8 cellular contexts compared by ENCODE assay signal in the genomic region with DNA sequence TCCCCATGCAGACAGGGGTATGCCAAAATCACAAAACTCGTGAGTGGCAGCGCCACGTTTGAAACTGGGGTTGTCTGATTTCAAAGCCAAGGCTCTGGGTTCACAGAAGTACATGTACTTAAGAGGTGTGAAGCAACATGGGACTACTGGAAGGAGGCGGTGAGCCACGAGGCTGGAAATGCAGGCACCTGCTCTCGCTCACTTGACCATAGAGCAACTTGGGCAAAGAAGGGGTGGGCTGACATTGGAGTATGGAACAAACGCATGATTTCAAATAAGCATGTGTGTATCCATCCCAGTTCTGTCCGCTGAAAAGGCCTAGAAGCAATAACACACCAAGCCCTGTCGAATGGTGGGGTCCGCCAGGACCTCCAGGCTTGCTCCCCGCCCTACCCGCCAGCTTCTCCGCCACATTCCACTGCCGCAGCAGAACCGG. TPM values are rescaled to one million over a fixed set of nuclear protein-coding genes. Genes with fewer than 3 reads are reported as not detected.
DNase-seq lines count a peak whose midpoint lies in the region; ATAC-seq and TF ChIP-seq lines count a peak whose summit lies in the region.

No MANE protein-coding gene starts in this region.

- TF ChIP-seq CTCF in GM12864 (IDR thresholded peaks at IDR 0.05; ENCODE audit: low read depth, low read length, missing control alignments) (no peak), heart right ventricle (IDR thresholded peaks at IDR 0.05) (no peak)

- H3K4me3 ChIP-seq in GM12864 (ENCODE audit: low read depth, low read length): peak overlapping the region; percentile 83
- peak overlapping the region; percentile 76 to 99 (median 94) for H3K4me3 ChIP-seq in heart right ventricle

- peak overlapping the region; percentile 91 for H3K4me3 Mint-ChIP-seq in activated T-helper 17 cell treated with anti-CD3 and anti-CD28 coated beads, Interleukin-2, amount 50 U/mL, for 72 hours

- no peaks in the 10 kb centered on the region for H3K27me3 Mint-ChIP-seq in activated T-helper 17 cell treated with anti-CD3 and anti-CD28 coated beads, Interleukin-2, amount 50 U/mL, for 72 hours

- WGBS in heart right ventricle, 2 donors: 1% methylated on average over 15 of the region's 15 CpGs

- H3K4me1 ChIP-seq in heart right ventricle: peaks cover 3 to 50% (median 34%) of the 10 kb centered on the region in 9 donors

- peak overlapping the region in 9 of 10 donors; percentile 97 to 100 (median 98) for H3K27ac ChIP-seq in heart right ventricle

- ATAC-seq in GM21526 (IDR thresholded peaks at IDR 0.05; ENCODE audit: low FRiP score, unreplicated experiment) (peak; percentile 14), heart right ventricle (peak; percentile 4 to 48 (median 24))
- peak; percentile 0 for ATAC-seq in activated T-helper 17 cell treated with anti-CD3 and anti-CD28 coated beads, Interleukin-2, amount 50 U/mL, for 72 hours (replicated peaks)

- no peaks in the 10 kb centered on the region for H3K9me3 Mint-ChIP-seq in activated T-helper 17 cell treated with anti-CD3 and anti-CD28 coated beads, Interleukin-2, amount 50 U/mL, for 72 hours

- no peaks in the 10 kb centered on the region for H3K27me3 ChIP-seq in heart right ventricle

- no peaks in the 10 kb centered on the region for H3K9me3 ChIP-seq in heart right ventricle

- H3K4me1 Mint-ChIP-seq in activated T-helper 17 cell treated with anti-CD3 and anti-CD28 coated beads, Interleukin-2, amount 50 U/mL, for 72 hours: peaks cover 2% of the 10 kb centered on the region

- intact Hi-C loops in heart right ventricle (cut with DNase I): no loop called here

- peak overlapping the region; percentile 98 for H3K27ac Mint-ChIP-seq in activated T-helper 17 cell treated with anti-CD3 and anti-CD28 coated beads, Interleukin-2, amount 50 U/mL, for 72 hours

- peaks cover 0 to 15% (median 0%) of the 10 kb centered on the region in 9 donors for H3K36me3 ChIP-seq in heart right ventricle

- DNase-seq in GM12864 (ENCODE audit: low read depth): no peak
- peak; percentile 6 for DNase-seq in HT1080 (ENCODE audit: low read depth)
- DNase-seq in heart right ventricle: no peak
- peak; percentile 43 for DNase-seq in renal cortical epithelial cell (ENCODE audit: low read depth)
- DNase-seq in DMS153 (lab: John Stamatoyannopoulos, UW): no peak
- DNase-seq in AG08396 (ENCODE audit: low spot score): no peak

- H3K36me3 Mint-ChIP-seq in activated T-helper 17 cell treated with anti-CD3 and anti-CD28 coated beads, Interleukin-2, amount 50 U/mL, for 72 hours (ENCODE audit: low read depth): peaks cover 45% of the 10 kb centered on the region

RNA-seq across cellular contexts. Expression of gene ACTR2, which starts 0.6 kb away (rescaled TPM):
- total RNA-seq in HT1080 (2014; rRNA removed; shearing (Covaris generic)): 45.7 and 114 TPM in 2 replicates
- polyA plus RNA-seq in HT1080 (2015; cell fraction: cytosol; rRNA removed): 248 and 309 TPM in 2 replicates
- polyA plus RNA-seq in HT1080 (2015; cell fraction: nucleus; rRNA removed): 212 and 231 TPM in 2 replicates
- total RNA-seq in activated T-helper 17 cell treated with anti-CD3 and anti-CD28 coated beads, Interleukin-2, amount 50 U/mL, for 72 hours: 100 to 1,000 TPM; 276 to 518 TPM
- total RNA-seq in heart right ventricle: 100 to 1,000 TPM in 6 of 10 donors, 10 to 100 TPM in 4; 87.3 to 164 (median 114) TPM
- polyA plus RNA-seq in heart right ventricle: 10 to 100 TPM; 34.1 to 48.6 TPM
- 147 and 222 TPM in 2 replicates for total RNA-seq in renal cortical epithelial cell

Comparison
In these comparisons a context has a peak if more than half of its experiments do, and no peak if none do; other contexts are left out.
1. DNase-seq: peak in HT1080 (single experiment) and renal cortical epithelial cell (single experiment); none in GM12864 (single experiment), heart right ventricle (0 of 2), DMS153 (single experiment) and AG08396 (single experiment).
2. Peak in every context shown above with its lines, with median percentiles within 50 percentile points of each other: ATAC-seq.